ENCODE assay signal across 13 cellular contexts in genomic region chr11:123438191-123438627, GRCh38. TPM values are rescaled to one million over a fixed set of nuclear protein-coding genes. Genes with fewer than 3 reads are reported as not detected.
DNase-seq lines count a peak whose midpoint lies in the region; TF ChIP-seq lines count a peak whose summit lies in the region.
"Had no signal": no experiment of that assay in that cellular context is flagged by ENCODE, and none has a peak within 500 bp of the region (broad histone marks: within the 10 kb centered on the region; RNA-seq: fewer than 3 reads in every experiment).

No MANE protein-coding gene starts in this region.

- H3K9me3 ChIP-seq in smooth muscle cell (replicated peaks; ENCODE audit: low read depth), result no peaks in the 10 kb centered on the region
- no peaks in the 10 kb centered on the region for H3K9me3 ChIP-seq in Karpas-422 (ENCODE audit: low read length)

- H3F3A ChIP-seq in smooth muscle cell (ENCODE audit: low read depth), result no peaks in the 10 kb centered on the region

- no peak overlapping the region for H3K27ac ChIP-seq in smooth muscle cell (ENCODE audit: low read depth)
- H3K27ac ChIP-seq in Karpas-422 (ENCODE audit: low read length), result no peak overlapping the region

- H3K9ac ChIP-seq in smooth muscle cell (ENCODE audit: low read depth), result no peak overlapping the region
- no peak overlapping the region for H3K9ac ChIP-seq in Karpas-422 (ENCODE audit: low read length)

- H3K27me3 ChIP-seq in smooth muscle cell (ENCODE audit: low read depth) (no peaks in the 10 kb centered on the region), Karpas-422 (ENCODE audit: low read length) (no peaks in the 10 kb centered on the region)

- H4K20me1 ChIP-seq in smooth muscle cell (ENCODE audit: low read depth) (no peaks in the 10 kb centered on the region), Karpas-422 (ENCODE audit: insufficient read depth, low read depth, low read length) (no peaks in the 10 kb centered on the region)

- H3K4me3 ChIP-seq in smooth muscle cell (no peak overlapping the region), Karpas-422 (ENCODE audit: low read length) (no peak overlapping the region)

- H3K4me1 ChIP-seq in smooth muscle cell (ENCODE audit: low read depth), result peaks cover 18% of the 10 kb centered on the region
- no peaks in the 10 kb centered on the region for H3K4me1 ChIP-seq in Karpas-422 (ENCODE audit: low read length)

- DNase-seq in activated CD8-positive, alpha-beta memory T cell treated with anti-CD3 and anti-CD28 coated beads, Interleukin-2, amount 50 U/mL, for 48 hours, result peak; percentile 51
- DNase-seq in activated CD8-positive, alpha-beta memory T cell treated with anti-CD3 and anti-CD28 coated beads for 24 hours, result no peak
- peak; percentile 81 for DNase-seq in RPMI7951 (ENCODE audit: low read depth)
- DNase-seq in cerebellar cortex (ENCODE audit: low spot score), result peak; percentile 46
- DNase-seq in smooth muscle cell (lab: John Stamatoyannopoulos, UW; ENCODE audit: unreplicated experiment), result no peak
- DNase-seq in Karpas-422, result no peak
- DNase-seq in Kasumi-1 (lab: John Stamatoyannopoulos, UW), result no peak
- DNase-seq in HT-29 (ENCODE audit: low spot score), result no peak
- DNase-seq: cortex of kidney; DMS53; mammary epithelial cell; NCI-H2029; stimulated activated CD4-positive, alpha-beta T cell treated with anti-CD3 and anti-CD28 coated beads, Interleukin-15, amount 100 ng/mL, for 24 hours had no signal

- H2AFZ ChIP-seq in smooth muscle cell (ENCODE audit: low read depth) (peak overlapping the region; percentile 12), Karpas-422 (ENCODE audit: low read length) (no peak overlapping the region)

- no peaks in the 10 kb centered on the region for H3K9me2 ChIP-seq in Karpas-422 (replicated peaks; ENCODE audit: insufficient read depth, low read length)

- 36% methylated on average over 7 of the region's 7 CpGs for WGBS in smooth muscle cell (ENCODE audit: low lambda C conversion rate)

- TF ChIP-seq CTCF in smooth muscle cell (IDR thresholded peaks at IDR 0.05; ENCODE audit: borderline replicate concordance, insufficient read depth, poor library complexity, severe bottlenecking), result no peak

- H3K36me3 ChIP-seq in smooth muscle cell (ENCODE audit: low read depth) (no peaks in the 10 kb centered on the region), Karpas-422 (ENCODE audit: insufficient read depth, low read length) (no peaks in the 10 kb centered on the region)

- H3K4me2 ChIP-seq in smooth muscle cell (no peak overlapping the region), Karpas-422 (ENCODE audit: low read depth, low read length, poor library complexity, severe bottlenecking) (no peak overlapping the region)

- H3K79me2 ChIP-seq in smooth muscle cell (ENCODE audit: low read depth), result no peaks in the 10 kb centered on the region
- H3K79me2 ChIP-seq in Karpas-422 (ENCODE audit: low read length), result no peaks in the 10 kb centered on the region

RNA-seq across cellular contexts. Expression of gene GRAMD1B, which starts 8.1 kb away (rescaled TPM):
- total RNA-seq in RPMI7951 (2014; rRNA removed; shearing (Covaris generic)), result 14.9 and 16.9 TPM in 2 replicates
- total RNA-seq in smooth muscle cell, result 3.4 and 4.3 TPM in 2 replicates
- polyA plus RNA-seq in smooth muscle cell, result 2.4 and 2.7 TPM in 2 replicates
- total RNA-seq in Karpas-422 (2014; rRNA removed; shearing (Covaris generic); ENCODE audit: low replicate concordance), result 59.9 and 79.0 TPM in 2 replicates
- total RNA-seq in HT-29 (2014; rRNA removed; shearing (Covaris generic)), result 83.4 and 92.4 TPM in 2 replicates

Comparison
In these comparisons a context has a peak if more than half of its experiments do, and no peak if none do; other contexts are left out.
1. DNase-seq: peak in activated CD8-positive, alpha-beta memory T cell treated with anti-CD3 and anti-CD28 coated beads, Interleukin-2, amount 50 U/mL, for 48 hours (single experiment), RPMI7951 (single experiment) and cerebellar cortex (single experiment); none in activated CD8-positive, alpha-beta memory T cell treated with anti-CD3 and anti-CD28 coated beads for 24 hours (single experiment), smooth muscle cell (single experiment), Karpas-422 (single experiment), Kasumi-1 (0 of 2) and HT-29 (single experiment).